In genomic region chr2:126658910-126659613, GRCh38 we compare ENCODE assay signal across 8 cellular contexts. TPM values are rescaled to one million over a fixed set of nuclear protein-coding genes. Genes with fewer than 3 reads are reported as not detected.
DNase-seq lines count a peak whose midpoint lies in the region; ATAC-seq and TF ChIP-seq lines count a peak whose summit lies in the region.

No MANE protein-coding gene starts in this region.

- H3K4me1 ChIP-seq in subcutaneous abdominal adipose tissue (ENCODE audit: control insufficient read depth in 5 of 5, insufficient read depth in 5 of 5, low read length in 5 of 5): peaks cover 33 to 87% (median 85%) of the 10 kb centered on the region in 5 donors

- ATAC-seq in GM18511 (IDR thresholded peaks at IDR 0.05; ENCODE audit: unreplicated experiment): peak; percentile 43
- peak; percentile 43 for ATAC-seq in HG02763 (IDR thresholded peaks at IDR 0.05; ENCODE audit: unreplicated experiment)

- peak overlapping the region; percentile 99 for H3K27ac ChIP-seq in subcutaneous abdominal adipose tissue (ENCODE audit: low read depth, low read length)

- H3K4me3 ChIP-seq in astrocyte of the spinal cord (ENCODE audit: low read depth, low read length) (no peak overlapping the region), subcutaneous abdominal adipose tissue (ENCODE audit: low read depth in 1 of 5, low read length in 5 of 5) (peak overlapping the region in 1 of 5 donors; percentile 0)

- peak; percentile 94 for DNase-seq in SK-MEL-5 (ENCODE audit: low read depth, low spot score)
- DNase-seq in astrocyte of the spinal cord (ENCODE audit: low read depth, low spot score): peak; percentile 37
- peak; percentile 40 for DNase-seq in medulla oblongata (ENCODE audit: extremely low spot score)
- no peak for DNase-seq in NCI-H82 (lab: John Stamatoyannopoulos, UW)
- DNase-seq in amygdala (lab: John Stamatoyannopoulos, UW): no peak

- TF ChIP-seq CTCF in astrocyte of the spinal cord (IDR thresholded peaks at IDR 0.05; ENCODE audit: low read depth, low read length): no peak

- H3K9ac ChIP-seq in subcutaneous abdominal adipose tissue (ENCODE audit: low read length in 5 of 5): peak overlapping the region in 3 of 5 donors; percentile 44 to 75 (median 59)

- peaks cover 0 to 10% (median 8%) of the 10 kb centered on the region in 5 donors for H3K36me3 ChIP-seq in subcutaneous abdominal adipose tissue (ENCODE audit: control insufficient read depth in 5 of 5, insufficient read depth in 5 of 5, low read length in 5 of 5)

- H3K9me3 ChIP-seq in subcutaneous abdominal adipose tissue (ENCODE audit: control insufficient read depth in 5 of 5, low read length in 5 of 5): no peaks in the 10 kb centered on the region

- no peaks in the 10 kb centered on the region for H3K27me3 ChIP-seq in subcutaneous abdominal adipose tissue (ENCODE audit: control insufficient read depth in 5 of 5, insufficient read depth in 4 of 5, low read length in 5 of 5)

- in situ Hi-C loops in SK-MEL-5 (cut with HindIII; ENCODE audit: low pct_unique_long_range_greater_than_20kb, low sequenced_read_pairs): no loop called here
- in situ Hi-C loops in astrocyte of the spinal cord (cut with HindIII; ENCODE audit: low sequenced_read_pairs): no loop called here

RNA-seq across cellular contexts. Expression of gene GYPC, which starts 3.1 kb away (rescaled TPM):
- total RNA-seq in SK-MEL-5 (2014; rRNA removed; shearing (Covaris generic)): 439 and 444 TPM in 2 replicates
- 260 and 299 TPM in 2 replicates for polyA plus RNA-seq in SK-MEL-5 (2015; cell fraction: cytosol; rRNA removed)
- polyA plus RNA-seq in SK-MEL-5 (2015; cell fraction: nucleus; rRNA removed): 46.9 and 49.4 TPM in 2 replicates

Comparison
In these comparisons a context has a peak if more than half of its experiments do, and no peak if none do; other contexts are left out.
1. DNase-seq: peak in SK-MEL-5 (single experiment), astrocyte of the spinal cord (single experiment) and medulla oblongata (single experiment); none in NCI-H82 (single experiment) and amygdala (0 of 56).